12 cellular contexts compared by ENCODE assay signal in the genomic region with DNA sequence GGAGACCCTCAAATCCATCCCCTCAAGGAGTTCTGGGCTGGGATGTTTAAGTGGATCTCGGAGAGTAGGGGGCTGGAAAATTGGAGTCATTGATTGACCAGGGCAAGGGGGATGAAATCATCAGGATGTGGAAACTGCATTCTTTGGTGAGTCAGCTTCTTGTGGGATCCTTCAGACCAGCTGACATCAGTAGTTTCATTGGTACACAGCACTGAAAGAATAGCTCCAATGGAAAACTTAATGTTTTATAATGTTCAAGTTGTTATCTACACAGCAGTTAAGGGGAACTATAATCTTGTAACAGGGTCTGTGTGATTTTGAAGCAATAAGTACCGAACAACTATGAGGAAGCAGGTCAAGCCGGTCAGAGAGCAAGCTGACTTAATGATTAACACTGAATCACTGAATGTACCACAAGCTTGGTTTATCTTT.
DNase-seq lines count a peak whose midpoint lies in the region; ATAC-seq and TF ChIP-seq lines count a peak whose summit lies in the region.
"Had no signal": no experiment of that assay in that cellular context is flagged by ENCODE, and none has a peak within 500 bp of the region (broad histone marks: within the 10 kb centered on the region; RNA-seq: fewer than 3 reads in every experiment).

No MANE protein-coding gene starts in this region.

- H3K4me3 Mint-ChIP-seq in activated T-helper 2 cell treated with anti-CD3 and anti-CD28 coated beads, Interferon-gamma antibody, Interleukin-2, Interleukin-4, amounts not matched to agents 10 μg/mL and 5 μg/mL and 100 μg/mL, durations not matched to agents 14 hours and 24 hours and 36 hours (ENCODE audit: low read depth), result no peak overlapping the region

- DNase-seq in AG09309 (ENCODE audit: low read depth), result peak; percentile 24
- peak; percentile 23 for DNase-seq in HS-27A (ENCODE audit: low read depth)
- no peak for DNase-seq in activated T-helper 2 cell treated with anti-CD3 and anti-CD28 coated beads, Interferon-gamma antibody, Interleukin-2, Interleukin-4, amounts not matched to agents 10 μg/mL and 5 μg/mL and 100 μg/mL, durations not matched to agents 14 hours and 24 hours and 36 hours (ENCODE audit: low spot score)
- peak; percentile 86 for DNase-seq in iris pigment epithelial cell (ENCODE audit: low read depth)
- no peak for DNase-seq in SHP77 treated with DMSO at 0.1 percent for 48 hours (lab: John Stamatoyannopoulos, UW)
- DNase-seq in LoVo (ENCODE audit: low spot score), result no peak
- DNase-seq: central memory CD4-positive, alpha-beta T cell; NCI-H1694; stimulated activated CD4-positive, alpha-beta T cell treated with anti-CD3 and anti-CD28 coated beads, Interleukin-4, amount 100 ng/mL, for 24 hours had no signal

- no peak for TF ChIP-seq CTCF in AG09309 (IDR thresholded peaks at IDR 0.05; ENCODE audit: control insufficient read depth, insufficient read depth, low read depth, low read length, missing control alignments)

- intact Hi-C loops in activated T-helper 2 cell treated with anti-CD3 and anti-CD28 coated beads, Interferon-gamma antibody, Interleukin-2, Interleukin-4, amounts not matched to agents 10 μg/mL and 5 μg/mL and 100 μg/mL, durations not matched to agents 14 hours and 24 hours and 36 hours (cut with micrococcal nuclease), result loop anchor here (10.0 kb wide), 1 partner anchor 55 kb away; no protein-coding TSS in a partner anchor

- no peaks in the 10 kb centered on the region for H3K27me3 Mint-ChIP-seq in activated T-helper 2 cell treated with anti-CD3 and anti-CD28 coated beads, Interferon-gamma antibody, Interleukin-2, Interleukin-4, amounts not matched to agents 10 μg/mL and 5 μg/mL and 100 μg/mL, durations not matched to agents 14 hours and 24 hours and 36 hours (ENCODE audit: low read depth)

- H3K4me3 ChIP-seq in AG09309 (ENCODE audit: control insufficient read depth, low read depth, low read length), result no peak overlapping the region

- H3K9me3 Mint-ChIP-seq in activated T-helper 2 cell treated with anti-CD3 and anti-CD28 coated beads, Interferon-gamma antibody, Interleukin-2, Interleukin-4, amounts not matched to agents 10 μg/mL and 5 μg/mL and 100 μg/mL, durations not matched to agents 14 hours and 24 hours and 36 hours, result peaks cover 4% of the 10 kb centered on the region

- H3K4me1 Mint-ChIP-seq in activated T-helper 2 cell treated with anti-CD3 and anti-CD28 coated beads, Interferon-gamma antibody, Interleukin-2, Interleukin-4, amounts not matched to agents 10 μg/mL and 5 μg/mL and 100 μg/mL, durations not matched to agents 14 hours and 24 hours and 36 hours (ENCODE audit: low read depth), result peaks cover 16% of the 10 kb centered on the region

- peak overlapping the region; percentile 70 for H3K27ac Mint-ChIP-seq in activated T-helper 2 cell treated with anti-CD3 and anti-CD28 coated beads, Interferon-gamma antibody, Interleukin-2, Interleukin-4, amounts not matched to agents 10 μg/mL and 5 μg/mL and 100 μg/mL, durations not matched to agents 14 hours and 24 hours and 36 hours

- peaks cover 5% of the 10 kb centered on the region for H3K36me3 Mint-ChIP-seq in activated T-helper 2 cell treated with anti-CD3 and anti-CD28 coated beads, Interferon-gamma antibody, Interleukin-2, Interleukin-4, amounts not matched to agents 10 μg/mL and 5 μg/mL and 100 μg/mL, durations not matched to agents 14 hours and 24 hours and 36 hours (ENCODE audit: low read depth)

- ATAC-seq in HG03175 (IDR thresholded peaks at IDR 0.05; ENCODE audit: unreplicated experiment) (no peak), HG03039 (IDR thresholded peaks at IDR 0.05; ENCODE audit: unreplicated experiment) (no peak)
- ATAC-seq: Right ventricle myocardium inferior had no signal

Comparison
In these comparisons a context has a peak if more than half of its experiments do, and no peak if none do; other contexts are left out.
1. DNase-seq: peak in AG09309 (single experiment), HS-27A (single experiment) and iris pigment epithelial cell (single experiment); none in activated T-helper 2 cell treated with anti-CD3 and anti-CD28 coated beads, Interferon-gamma antibody, Interleukin-2, Interleukin-4, amounts not matched to agents 10 μg/mL and 5 μg/mL and 100 μg/mL, durations not matched to agents 14 hours and 24 hours and 36 hours (single experiment), SHP77 treated with DMSO at 0.1 percent for 48 hours (single experiment) and LoVo (single experiment).